Comparison of ENCODE assay signal across 1 cellular context in the genomic region with DNA sequence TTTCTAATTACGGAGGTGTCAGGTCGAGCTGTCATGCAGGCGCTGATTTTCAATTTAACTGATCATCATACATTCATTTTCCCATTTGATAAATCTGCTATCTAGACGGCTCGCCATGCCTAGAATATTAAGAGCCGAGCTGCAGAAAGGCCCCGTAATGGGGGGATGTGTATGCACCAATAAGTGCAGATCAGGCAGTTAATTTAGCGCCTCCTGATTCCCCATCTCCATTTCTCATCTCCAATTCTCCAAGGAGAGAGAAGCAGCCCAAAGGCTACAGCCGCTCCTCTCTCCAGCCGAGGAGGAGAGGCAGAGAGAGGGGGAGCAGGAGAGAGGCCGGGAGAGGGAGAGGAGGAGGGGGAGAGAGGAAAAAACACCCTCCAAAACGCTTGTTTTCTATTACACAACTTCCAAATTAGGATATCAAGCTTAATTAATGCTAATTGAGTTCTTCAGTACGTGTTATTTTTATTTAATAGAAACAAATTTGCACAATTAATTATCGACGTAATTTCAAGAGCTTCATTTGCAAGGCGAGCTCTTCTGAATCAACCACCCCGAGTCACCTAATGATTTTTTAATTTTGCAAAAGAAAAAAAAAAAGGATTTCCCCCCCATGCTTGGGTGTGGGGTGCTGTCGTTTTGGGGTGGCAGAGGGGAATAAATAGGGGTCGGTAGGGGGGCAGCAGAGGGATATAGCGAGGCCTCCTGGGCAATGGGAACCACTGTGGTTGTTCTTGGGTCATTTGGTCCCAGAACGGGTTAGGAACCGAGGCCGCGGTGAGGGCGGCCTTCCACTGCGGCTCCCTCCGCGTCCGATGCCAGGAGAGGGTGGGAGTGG.
TF ChIP-seq lines count a peak whose summit lies in the region.

No MANE protein-coding gene starts in this region.

TF ChIP-seq in GM23338, 12 proteins besides CTCF, POLR2A, EP300 and RAD21 (continued from another document):
- TF ChIP-seq, protein P1, sequence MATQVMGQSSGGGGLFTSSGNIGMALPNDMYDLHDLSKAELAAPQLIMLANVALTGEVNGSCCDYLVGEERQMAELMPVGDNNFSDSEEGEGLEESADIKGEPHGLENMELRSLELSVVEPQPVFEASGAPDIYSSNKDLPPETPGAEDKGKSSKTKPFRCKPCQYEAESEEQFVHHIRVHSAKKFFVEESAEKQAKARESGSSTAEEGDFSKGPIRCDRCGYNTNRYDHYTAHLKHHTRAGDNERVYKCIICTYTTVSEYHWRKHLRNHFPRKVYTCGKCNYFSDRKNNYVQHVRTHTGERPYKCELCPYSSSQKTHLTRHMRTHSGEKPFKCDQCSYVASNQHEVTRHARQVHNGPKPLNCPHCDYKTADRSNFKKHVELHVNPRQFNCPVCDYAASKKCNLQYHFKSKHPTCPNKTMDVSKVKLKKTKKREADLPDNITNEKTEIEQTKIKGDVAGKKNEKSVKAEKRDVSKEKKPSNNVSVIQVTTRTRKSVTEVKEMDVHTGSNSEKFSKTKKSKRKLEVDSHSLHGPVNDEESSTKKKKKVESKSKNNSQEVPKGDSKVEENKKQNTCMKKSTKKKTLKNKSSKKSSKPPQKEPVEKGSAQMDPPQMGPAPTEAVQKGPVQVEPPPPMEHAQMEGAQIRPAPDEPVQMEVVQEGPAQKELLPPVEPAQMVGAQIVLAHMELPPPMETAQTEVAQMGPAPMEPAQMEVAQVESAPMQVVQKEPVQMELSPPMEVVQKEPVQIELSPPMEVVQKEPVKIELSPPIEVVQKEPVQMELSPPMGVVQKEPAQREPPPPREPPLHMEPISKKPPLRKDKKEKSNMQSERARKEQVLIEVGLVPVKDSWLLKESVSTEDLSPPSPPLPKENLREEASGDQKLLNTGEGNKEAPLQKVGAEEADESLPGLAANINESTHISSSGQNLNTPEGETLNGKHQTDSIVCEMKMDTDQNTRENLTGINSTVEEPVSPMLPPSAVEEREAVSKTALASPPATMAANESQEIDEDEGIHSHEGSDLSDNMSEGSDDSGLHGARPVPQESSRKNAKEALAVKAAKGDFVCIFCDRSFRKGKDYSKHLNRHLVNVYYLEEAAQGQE (IDR thresholded peaks at IDR 0.05; ENCODE audit: unreplicated experiment): no peak
